Comparison of ENCODE assay signal across 20 cellular contexts in genomic region chr22:49512471-49512870, GRCh38.
A peak's percentile ranks its signal among the peaks of the same experiment; 100 is the strongest.
DNase-seq lines count a peak whose midpoint lies in the region; ATAC-seq, FAIRE-seq and TF ChIP-seq lines count a peak whose summit lies in the region.
"Had no signal": no experiment of that assay in that cellular context is flagged by ENCODE, and none has a peak within 500 bp of the region (broad histone marks: within the 10 kb centered on the region; RNA-seq: fewer than 3 reads in every experiment).

No MANE protein-coding gene starts in this region.

- DNase-seq in NCI-H2029 (lab: John Stamatoyannopoulos, UW): peak; percentile 19
- no peak for DNase-seq in NCI-H2029 treated with DMSO at 0.1 percent for 48 hours (lab: John Stamatoyannopoulos, UW)
- DNase-seq in NCI-H1105 (lab: John Stamatoyannopoulos, UW): peak; percentile 32
- DNase-seq in activated T-helper 2 cell treated with anti-CD3 and anti-CD28 coated beads, Interferon-gamma antibody, Interleukin-2, Interleukin-4, amounts not matched to agents 10 μg/mL and 5 μg/mL and 100 μg/mL, durations not matched to agents 14 hours and 24 hours and 36 hours (ENCODE audit: low spot score): no peak
- no peak for DNase-seq in natural killer cell
- DNase-seq in urothelium cell line (ENCODE audit: low spot score): no peak
- no peak for DNase-seq in amygdala (lab: John Stamatoyannopoulos, UW)
- DNase-seq in testis: no peak
- DNase-seq: C1 segment of cervical spinal cord, cortex of kidney, DMS79 treated with DMSO at 0.1 percent for 48 hours, erythroblast, NCI-H1417 had no signal

- ATAC-seq in natural killer cell: no peak
- ATAC-seq: gastroesophageal sphincter, SK-N-SH treated with all-trans-retinoic acid at 6 μM for 48 hours had no signal

- H3K27ac Mint-ChIP-seq in activated T-helper 2 cell treated with anti-CD3 and anti-CD28 coated beads, Interferon-gamma antibody, Interleukin-2, Interleukin-4, amounts not matched to agents 10 μg/mL and 5 μg/mL and 100 μg/mL, durations not matched to agents 14 hours and 24 hours and 36 hours: peak overlapping the region; percentile 6
- H3K27ac Mint-ChIP-seq in natural killer cell: peak overlapping the region; percentile 91 to 96
- H3K27ac Mint-ChIP-seq: nephron had no signal

- no peaks in the 10 kb centered on the region for H3K9me3 ChIP-seq in testis

- intact Hi-C loops in activated T-helper 2 cell treated with anti-CD3 and anti-CD28 coated beads, Interferon-gamma antibody, Interleukin-2, Interleukin-4, amounts not matched to agents 10 μg/mL and 5 μg/mL and 100 μg/mL, durations not matched to agents 14 hours and 24 hours and 36 hours (cut with micrococcal nuclease): no loop called here
- intact Hi-C loops in natural killer cell (cut with micrococcal nuclease): no loop called here
- intact Hi-C loops in testis (cut with DNase I; ENCODE audit: low total_unique reads): no loop called here

- H3K4me1 Mint-ChIP-seq in activated T-helper 2 cell treated with anti-CD3 and anti-CD28 coated beads, Interferon-gamma antibody, Interleukin-2, Interleukin-4, amounts not matched to agents 10 μg/mL and 5 μg/mL and 100 μg/mL, durations not matched to agents 14 hours and 24 hours and 36 hours (ENCODE audit: low read depth): peaks cover 10% of the 10 kb centered on the region
- H3K4me1 Mint-ChIP-seq in natural killer cell: peaks cover 24 to 25% of the 10 kb centered on the region in 2 donors
- H3K4me1 Mint-ChIP-seq: nephron had no signal

- no peak for TF ChIP-seq POLR2A in testis (IDR thresholded peaks at IDR 0.05)

- 67 to 73% methylated on average over 4 of the region's 4 CpGs for WGBS in testis, 2 donors

- H3K4me3 ChIP-seq in testis: no peak overlapping the region
- H3K4me3 ChIP-seq: gastroesophageal sphincter, Peyer's patch, smooth muscle cell, tibial nerve had no signal

- no peaks in the 10 kb centered on the region for H3K36me3 ChIP-seq in testis (ENCODE audit: low read depth, missing control alignments)
- H3K36me3 ChIP-seq: gastroesophageal sphincter, Peyer's patch, tibial nerve had no signal

- no peaks in the 10 kb centered on the region for H3K4me1 ChIP-seq in testis
- H3K4me1 ChIP-seq: gastroesophageal sphincter, Peyer's patch, tibial nerve had no signal

- H3K27ac ChIP-seq in testis: no peak overlapping the region
- H3K27ac ChIP-seq: 22Rv1, gastroesophageal sphincter, tibial nerve had no signal

- TF ChIP-seq CTCF in natural killer cell (IDR thresholded peaks at IDR 0.05): no peak
- no peak for TF ChIP-seq CTCF in testis (IDR thresholded peaks at IDR 0.05)

- no peaks in the 10 kb centered on the region for H3K27me3 Mint-ChIP-seq in activated T-helper 2 cell treated with anti-CD3 and anti-CD28 coated beads, Interferon-gamma antibody, Interleukin-2, Interleukin-4, amounts not matched to agents 10 μg/mL and 5 μg/mL and 100 μg/mL, durations not matched to agents 14 hours and 24 hours and 36 hours (ENCODE audit: low read depth)
- no peaks in the 10 kb centered on the region for H3K27me3 Mint-ChIP-seq in natural killer cell (ENCODE audit: low read depth in 2 of 2)

- H3K4me3 Mint-ChIP-seq in activated T-helper 2 cell treated with anti-CD3 and anti-CD28 coated beads, Interferon-gamma antibody, Interleukin-2, Interleukin-4, amounts not matched to agents 10 μg/mL and 5 μg/mL and 100 μg/mL, durations not matched to agents 14 hours and 24 hours and 36 hours (ENCODE audit: low read depth): no peak overlapping the region
- no peak overlapping the region for H3K4me3 Mint-ChIP-seq in natural killer cell
- H3K4me3 Mint-ChIP-seq: nephron had no signal

- H3K36me3 Mint-ChIP-seq in activated T-helper 2 cell treated with anti-CD3 and anti-CD28 coated beads, Interferon-gamma antibody, Interleukin-2, Interleukin-4, amounts not matched to agents 10 μg/mL and 5 μg/mL and 100 μg/mL, durations not matched to agents 14 hours and 24 hours and 36 hours (ENCODE audit: low read depth): peaks cover 26% of the 10 kb centered on the region
- H3K36me3 Mint-ChIP-seq in natural killer cell: peaks cover 9% of the 10 kb centered on the region

- H3K27me3 ChIP-seq in testis: no peaks in the 10 kb centered on the region
- H3K27me3 ChIP-seq: Peyer's patch, tibial nerve had no signal

- no peak for FAIRE-seq in urothelium cell line (lab: Jason Lieb, UNC)

- peaks cover 37% of the 10 kb centered on the region for H3K9me3 Mint-ChIP-seq in activated T-helper 2 cell treated with anti-CD3 and anti-CD28 coated beads, Interferon-gamma antibody, Interleukin-2, Interleukin-4, amounts not matched to agents 10 μg/mL and 5 μg/mL and 100 μg/mL, durations not matched to agents 14 hours and 24 hours and 36 hours
- peaks cover 2% of the 10 kb centered on the region in 2 donors for H3K9me3 Mint-ChIP-seq in natural killer cell

Comparison
In these comparisons a context has a peak if more than half of its experiments do, and no peak if none do; other contexts are left out.
1. DNase-seq: peak in NCI-H2029 (single experiment) and NCI-H1105 (single experiment); none in NCI-H2029 treated with DMSO at 0.1 percent for 48 hours (single experiment), activated T-helper 2 cell treated with anti-CD3 and anti-CD28 coated beads, Interferon-gamma antibody, Interleukin-2, Interleukin-4, amounts not matched to agents 10 μg/mL and 5 μg/mL and 100 μg/mL, durations not matched to agents 14 hours and 24 hours and 36 hours (single experiment), natural killer cell (single experiment), urothelium cell line (single experiment), amygdala (0 of 56) and testis (single experiment).